ENCODE assay signal across 16 cellular contexts in genomic region chr9:69157751-69158466, GRCh38. TPM values are rescaled to one million over a fixed set of nuclear protein-coding genes. Genes with fewer than 3 reads are reported as not detected.
DNase-seq lines count a peak whose midpoint lies in the region; ATAC-seq and TF ChIP-seq lines count a peak whose summit lies in the region.
"Had no signal": no experiment of that assay in that cellular context is flagged by ENCODE, and none has a peak within 500 bp of the region (broad histone marks: within the 10 kb centered on the region; RNA-seq: fewer than 3 reads in every experiment).

No MANE protein-coding gene starts in this region.

- peak; percentile 41 for DNase-seq in activated CD8-positive, alpha-beta T cell treated with anti-CD3 and anti-CD28 coated beads for 36 hours
- DNase-seq in activated CD8-positive, alpha-beta T cell treated with anti-CD3 and anti-CD28 coated beads, Interleukin-2, amount 10 ng/mL, durations not matched to agents 7 days and 5 days, result no peak
- DNase-seq in mammary epithelial cell (peak; percentile 55), non-pigmented ciliary epithelial cell (ENCODE audit: low read depth) (peak; percentile 55), DMS 273 treated with DMSO at 0.1 percent for 48 hours (lab: John Stamatoyannopoulos, UW) (no peak)
- no peak for DNase-seq in stimulated activated CD8-positive, alpha-beta memory T cell treated with anti-CD3 and anti-CD28 coated beads, Interleukin-4, amount 100 ng/mL, for 48 hours
- DNase-seq: CD4-positive, CD25-positive, alpha-beta regulatory T cell; GOT3; midbrain; NCI-H345; small intestine; stimulated activated naive CD4-positive, alpha-beta T cell treated with Interleukin-2 at 50 U/mL for 16 hours; T-helper 17 cell had no signal

- POLR2A ChIA-PET in activated CD8-positive, alpha-beta T cell treated with anti-CD3 and anti-CD28 coated beads for 36 hours (lab: Charles Lee), result no interaction called here
- POLR2A ChIA-PET in activated CD8-positive, alpha-beta T cell treated with anti-CD3 and anti-CD28 coated beads, Interleukin-2, amount 10 ng/mL, durations not matched to agents 7 days and 5 days (lab: Charles Lee), result no interaction called here

- H3K27me3 ChIP-seq in mammary epithelial cell (ENCODE audit: insufficient read depth, low read length), result no peaks in the 10 kb centered on the region

- no peak overlapping the region for H3K4me2 ChIP-seq in mammary epithelial cell (ENCODE audit: insufficient read depth, low read depth, low read length)

- CTCF ChIA-PET in activated CD8-positive, alpha-beta T cell treated with anti-CD3 and anti-CD28 coated beads for 36 hours (lab: Charles Lee), result interaction anchor here (0.8 to 3.7 kb wide), 9 partner anchors 9 to 40 kb away, joined by 3 to 38 read pairs (median 5); no protein-coding TSS in a partner anchor
- CTCF ChIA-PET in activated CD8-positive, alpha-beta T cell treated with anti-CD3 and anti-CD28 coated beads, Interleukin-2, amount 10 ng/mL, durations not matched to agents 7 days and 5 days (lab: Charles Lee), result interaction anchor here (0.8 to 2.0 kb wide), 7 partner anchors 9 to 104 kb away, joined by 3 to 24 read pairs (median 4); no protein-coding TSS in a partner anchor
- CTCF ChIA-PET in mammary epithelial cell (lab: Charles Lee; ENCODE audit: low non-redundant PET), result interaction anchor here (0.6 to 1.8 kb wide), 10 partner anchors 17 to 741 kb away, joined by 3 to 42 read pairs (median 10); partner anchors contain the start of gene TJP2

- H3K27ac Mint-ChIP-seq in activated CD8-positive, alpha-beta T cell treated with anti-CD3 and anti-CD28 coated beads for 36 hours, result no peak overlapping the region
- H3K27ac Mint-ChIP-seq in activated CD8-positive, alpha-beta T cell treated with anti-CD3 and anti-CD28 coated beads, Interleukin-2, amount 10 ng/mL, durations not matched to agents 7 days and 5 days, result no peak overlapping the region
- H3K27ac Mint-ChIP-seq: CD4-positive, CD25-positive, alpha-beta regulatory T cell; T-helper 17 cell had no signal

- peaks cover 11% of the 10 kb centered on the region for H3K4me1 ChIP-seq in mammary epithelial cell (ENCODE audit: insufficient read depth, low read length)

- 93% methylated on average over 8 of the region's 8 CpGs for WGBS in mammary epithelial cell (ENCODE audit: low coverage, missing lambda C conversion rate)

- intact Hi-C loops in activated CD8-positive, alpha-beta T cell treated with anti-CD3 and anti-CD28 coated beads for 36 hours (cut with micrococcal nuclease), result no loop called here
- intact Hi-C loops in mammary epithelial cell (cut with micrococcal nuclease), result loop anchor here (1.0 kb wide), 1 partner anchor 35 kb away; no protein-coding TSS in a partner anchor

- no peaks in the 10 kb centered on the region for H4K20me1 ChIP-seq in mammary epithelial cell (ENCODE audit: insufficient read depth, low read length)

- no peak overlapping the region for H2AFZ ChIP-seq in mammary epithelial cell (ENCODE audit: low read depth, low read length)

- H3K9me3 ChIP-seq in mammary epithelial cell (replicated peaks; ENCODE audit: insufficient read depth, low read length), result no peaks in the 10 kb centered on the region

- H3K9ac ChIP-seq in mammary epithelial cell (ENCODE audit: insufficient read depth, low read length), result no peak overlapping the region

- TF ChIP-seq CTCF in activated CD8-positive, alpha-beta T cell treated with anti-CD3 and anti-CD28 coated beads for 36 hours (IDR thresholded peaks at IDR 0.05), result no peak
- peak; percentile 27; the same call in 1 of the 2 replicates for TF ChIP-seq CTCF in LNCAP (IDR thresholded peaks at IDR 0.05)
- peak; percentile 12 to 32 for TF ChIP-seq CTCF in mammary epithelial cell (conservative IDR thresholded peaks at IDR 0.05 in 1 of 2, IDR thresholded peaks at IDR 0.05 in 1 of 2; ENCODE audit: extremely low read depth in 1 of 2, insufficient read depth in 1 of 2, low read depth in 1 of 2, low read length in 2 of 2)

- peaks cover 17% of the 10 kb centered on the region for H3K79me2 ChIP-seq in mammary epithelial cell (ENCODE audit: insufficient read depth, low read length)

- in situ Hi-C loops in mammary epithelial cell (cut with MboI; ENCODE audit: low sequenced_read_pairs in 2 of 2), result no loop called here

- no peak overlapping the region for H3K4me3 ChIP-seq in mammary epithelial cell (replicated peaks in 1 of 3; ENCODE audit: insufficient read depth in 1 of 3, low read depth in 2 of 3, low read length in 3 of 3)

- H3K9me3 Mint-ChIP-seq in activated CD8-positive, alpha-beta T cell treated with anti-CD3 and anti-CD28 coated beads for 36 hours, result peaks cover 2% of the 10 kb centered on the region
- H3K9me3 Mint-ChIP-seq in activated CD8-positive, alpha-beta T cell treated with anti-CD3 and anti-CD28 coated beads, Interleukin-2, amount 10 ng/mL, durations not matched to agents 7 days and 5 days (ENCODE audit: insufficient read depth), result no peaks in the 10 kb centered on the region
- H3K9me3 Mint-ChIP-seq: CD4-positive, CD25-positive, alpha-beta regulatory T cell had no signal

- no peak for ATAC-seq in activated CD8-positive, alpha-beta T cell treated with anti-CD3 and anti-CD28 coated beads for 36 hours
- ATAC-seq in activated CD8-positive, alpha-beta T cell treated with anti-CD3 and anti-CD28 coated beads, Interleukin-2, amount 10 ng/mL, durations not matched to agents 7 days and 5 days, result no peak
- ATAC-seq in HG03196 (IDR thresholded peaks at IDR 0.05; ENCODE audit: unreplicated experiment), result no peak
- ATAC-seq: T-helper 17 cell had no signal

- no peaks in the 10 kb centered on the region for H3K4me1 Mint-ChIP-seq in activated CD8-positive, alpha-beta T cell treated with anti-CD3 and anti-CD28 coated beads for 36 hours (ENCODE audit: low read depth)
- H3K4me1 Mint-ChIP-seq in activated CD8-positive, alpha-beta T cell treated with anti-CD3 and anti-CD28 coated beads, Interleukin-2, amount 10 ng/mL, durations not matched to agents 7 days and 5 days (ENCODE audit: low read depth), result no peaks in the 10 kb centered on the region
- H3K4me1 Mint-ChIP-seq: CD4-positive, CD25-positive, alpha-beta regulatory T cell had no signal

- no peaks in the 10 kb centered on the region for H3K36me3 ChIP-seq in mammary epithelial cell (ENCODE audit: insufficient read depth, low read length)

- H3K27ac ChIP-seq in mammary epithelial cell (ENCODE audit: insufficient read depth, low read depth, low read length), result no peak overlapping the region
- H3K27ac ChIP-seq: epithelial cell of prostate had no signal

- BruUV-seq in mammary epithelial cell (replicated peaks; lab: Mats Ljungman, UMichigan), result no TSS peak

- peaks cover 2% of the 10 kb centered on the region for H3K36me3 Mint-ChIP-seq in activated CD8-positive, alpha-beta T cell treated with anti-CD3 and anti-CD28 coated beads for 36 hours (ENCODE audit: low read depth)
- H3K36me3 Mint-ChIP-seq in activated CD8-positive, alpha-beta T cell treated with anti-CD3 and anti-CD28 coated beads, Interleukin-2, amount 10 ng/mL, durations not matched to agents 7 days and 5 days (ENCODE audit: low read depth), result no peaks in the 10 kb centered on the region
- H3K36me3 Mint-ChIP-seq: CD4-positive, CD25-positive, alpha-beta regulatory T cell had no signal

- H3K4me3 Mint-ChIP-seq in activated CD8-positive, alpha-beta T cell treated with anti-CD3 and anti-CD28 coated beads for 36 hours, result no peak overlapping the region
- H3K4me3 Mint-ChIP-seq in activated CD8-positive, alpha-beta T cell treated with anti-CD3 and anti-CD28 coated beads, Interleukin-2, amount 10 ng/mL, durations not matched to agents 7 days and 5 days, result no peak overlapping the region
- H3K4me3 Mint-ChIP-seq: CD4-positive, CD25-positive, alpha-beta regulatory T cell; T-helper 17 cell had no signal

- no peaks in the 10 kb centered on the region for H3K27me3 Mint-ChIP-seq in activated CD8-positive, alpha-beta T cell treated with anti-CD3 and anti-CD28 coated beads for 36 hours
- no peaks in the 10 kb centered on the region for H3K27me3 Mint-ChIP-seq in activated CD8-positive, alpha-beta T cell treated with anti-CD3 and anti-CD28 coated beads, Interleukin-2, amount 10 ng/mL, durations not matched to agents 7 days and 5 days (ENCODE audit: low read depth)
- H3K27me3 Mint-ChIP-seq: CD4-positive, CD25-positive, alpha-beta regulatory T cell; T-helper 17 cell had no signal

- dilution Hi-C loops in mammary epithelial cell (cut with HindIII; ENCODE audit: low sequenced_read_pairs), result loop anchor here (5.0 kb wide), 1 partner anchor 39 kb away; no protein-coding TSS in a partner anchor

RNA-seq across cellular contexts. Expression of gene TJP2, which starts 16.2 kb away (rescaled TPM):
- total RNA-seq in activated CD8-positive, alpha-beta T cell treated with anti-CD3 and anti-CD28 coated beads for 36 hours, result 1 to 10 TPM; 3.7 to 3.9 TPM
- 1 to 10 TPM; 6.2 to 7.0 TPM for total RNA-seq in activated CD8-positive, alpha-beta T cell treated with anti-CD3 and anti-CD28 coated beads, Interleukin-2, amount 10 ng/mL, durations not matched to agents 7 days and 5 days
- total RNA-seq in mammary epithelial cell, result 100 to 1,000 TPM in 1 of 2 donors, 10 to 100 TPM in 1; 27.7 to 109 TPM
- 48.8 TPM for polyA plus RNA-seq in mammary epithelial cell
- polyA minus RNA-seq in mammary epithelial cell, result 103 TPM

Comparison
In these comparisons a context has a peak if more than half of its experiments do, and no peak if none do; other contexts are left out.
1. DNase-seq: peak in activated CD8-positive, alpha-beta T cell treated with anti-CD3 and anti-CD28 coated beads for 36 hours (single experiment), mammary epithelial cell (single experiment) and non-pigmented ciliary epithelial cell (single experiment); none in activated CD8-positive, alpha-beta T cell treated with anti-CD3 and anti-CD28 coated beads, Interleukin-2, amount 10 ng/mL, durations not matched to agents 7 days and 5 days (single experiment), stimulated activated CD8-positive, alpha-beta memory T cell treated with anti-CD3 and anti-CD28 coated beads, Interleukin-4, amount 100 ng/mL, for 48 hours (single experiment) and DMS 273 treated with DMSO at 0.1 percent for 48 hours (single experiment).